In the genomic region with DNA sequence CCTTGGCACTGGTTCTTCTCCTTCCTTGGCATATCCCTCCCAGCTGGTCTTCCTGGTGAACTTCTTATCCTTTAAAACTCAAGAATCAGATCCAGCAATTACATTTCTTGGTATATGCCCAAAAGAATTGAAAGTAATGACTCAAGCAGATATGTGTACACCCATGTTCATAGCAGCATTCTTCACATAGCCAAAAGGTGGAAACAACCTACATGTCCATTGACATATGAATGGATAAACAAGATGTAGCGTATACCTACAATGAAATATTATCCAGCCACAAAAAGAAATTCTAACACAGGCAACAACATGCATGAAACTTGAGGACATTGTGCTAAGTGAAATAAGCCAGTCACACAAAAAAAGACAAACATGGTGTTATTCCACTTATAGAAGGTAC, we compare ENCODE assay signal across 28 cellular contexts.
"Had no signal": no experiment of that assay in that cellular context is flagged by ENCODE, and none has a peak within 500 bp of the region (broad histone marks: within the 10 kb centered on the region; RNA-seq: fewer than 3 reads in every experiment).

No MANE protein-coding gene starts in this region.

- H3K4me1 Mint-ChIP-seq: activated CD4-positive, alpha-beta T cell treated with anti-CD3 and anti-CD28 coated beads, Interleukin-2, amount 10 ng/mL, durations not matched to agents 7 days and 5 days; activated naive CD8-positive, alpha-beta T cell treated with anti-CD3 and anti-CD28 coated beads, Interleukin-2, amount 50 U/mL, for 24 hours; brain; T-cell had no signal

- ATAC-seq: activated naive CD4-positive, alpha-beta T cell treated with anti-CD3 and anti-CD28 coated beads, Interleukin-2, amount 50 U/mL, for 72 hours; activated naive CD8-positive, alpha-beta T cell treated with anti-CD3 and anti-CD28 coated beads, Interleukin-2, amount 50 U/mL, for 24 hours; activated T-cell treated with anti-CD3 and anti-CD28 coated beads, Interleukin-2, amount 50 U/mL, for 4 hours; T-cell had no signal

- H3K27me3 Mint-ChIP-seq: IgD-negative memory B cell had no signal

- H3K27ac ChIP-seq: cardiac muscle cell had no signal

- H3K27me3 ChIP-seq: cardiac muscle cell had no signal

- FAIRE-seq: astrocyte, TTC549 had no signal

- H3K36me3 ChIP-seq: cardiac muscle cell had no signal

- H3K4me3 ChIP-seq: cardiac muscle cell had no signal

- H3K4me3 Mint-ChIP-seq: activated CD4-positive, alpha-beta memory T cell treated with anti-CD3 and anti-CD28 coated beads for 36 hours; activated CD4-positive, alpha-beta T cell treated with anti-CD3 and anti-CD28 coated beads, Interleukin-2, amount 10 ng/mL, durations not matched to agents 7 days and 5 days; activated naive CD8-positive, alpha-beta T cell treated with anti-CD3 and anti-CD28 coated beads, Interleukin-2, amount 50 U/mL, for 24 hours; activated T-cell treated with anti-CD3 and anti-CD28 coated beads, Interleukin-2, amount 50 U/mL, for 4 hours; brain; IgD-negative memory B cell; T-cell had no signal

- H3K9me3 Mint-ChIP-seq: activated CD4-positive, alpha-beta memory T cell treated with anti-CD3 and anti-CD28 coated beads for 36 hours; activated CD4-positive, alpha-beta T cell treated with anti-CD3 and anti-CD28 coated beads, Interleukin-2, amount 10 ng/mL, durations not matched to agents 7 days and 5 days; activated naive CD4-positive, alpha-beta T cell treated with anti-CD3 and anti-CD28 coated beads, Interleukin-2, amount 50 U/mL, for 72 hours; activated naive CD8-positive, alpha-beta T cell treated with anti-CD3 and anti-CD28 coated beads, Interleukin-2, amount 50 U/mL, for 24 hours; activated T-cell treated with anti-CD3 and anti-CD28 coated beads, Interleukin-2, amount 50 U/mL, for 4 hours; brain; T-cell had no signal

- H3K27ac Mint-ChIP-seq: activated CD4-positive, alpha-beta memory T cell treated with anti-CD3 and anti-CD28 coated beads for 36 hours; activated CD4-positive, alpha-beta T cell treated with anti-CD3 and anti-CD28 coated beads, Interleukin-2, amount 10 ng/mL, durations not matched to agents 7 days and 5 days; activated naive CD4-positive, alpha-beta T cell treated with anti-CD3 and anti-CD28 coated beads, Interleukin-2, amount 50 U/mL, for 72 hours; activated naive CD8-positive, alpha-beta T cell treated with anti-CD3 and anti-CD28 coated beads, Interleukin-2, amount 50 U/mL, for 24 hours; brain; IgD-negative memory B cell; T-cell had no signal

- DNase-seq: activated CD4-positive, alpha-beta memory T cell treated with anti-CD3 and anti-CD28 coated beads for 36 hours; activated CD4-positive, alpha-beta T cell treated with anti-CD3 and anti-CD28 coated beads, Interleukin-2, amount 10 ng/mL, durations not matched to agents 7 days and 5 days; activated CD4-positive, CD25-positive, alpha-beta regulatory T cell; activated CD8-positive, alpha-beta memory T cell treated with anti-CD3 and anti-CD28 coated beads for 24 hours; activated effector memory CD4-positive, alpha-beta T cell treated with anti-CD3 and anti-CD28 coated beads, Interleukin-2, amount 50 U/mL, for 16 hours; activated naive CD4-positive, alpha-beta T cell treated with Interleukin-2 at 50 U/mL for 16 hours; activated naive CD8-positive, alpha-beta T cell treated with anti-CD3 and anti-CD28 coated beads, Interleukin-2, amount 50 U/mL, for 24 hours; activated T-cell treated with anti-CD3 and anti-CD28 coated beads, Interleukin-2, amount 50 U/mL, for 4 hours; amygdala; KG1; MM.1S; NCI-H1105 treated with DMSO at 0.1 percent for 48 hours; NCI-H1436 treated with DMSO at 0.1 percent for 48 hours; NCI-H187; NCI-H2081; NCI-H226; NCI-H526 treated with DMSO at 0.1 percent for 48 hours; NK-92 treated with Interleukin-12 subunit alpha and Interleukin-12 subunit beta, amount 100 ng/mL, for 24 hours; SIG-M5; T-cell; T-helper 2 cell; T1000 had no signal

- H3K36me3 Mint-ChIP-seq: activated CD4-positive, alpha-beta memory T cell treated with anti-CD3 and anti-CD28 coated beads for 36 hours; activated naive CD4-positive, alpha-beta T cell treated with anti-CD3 and anti-CD28 coated beads, Interleukin-2, amount 50 U/mL, for 72 hours; brain; T-cell had no signal
